In the genomic region with DNA sequence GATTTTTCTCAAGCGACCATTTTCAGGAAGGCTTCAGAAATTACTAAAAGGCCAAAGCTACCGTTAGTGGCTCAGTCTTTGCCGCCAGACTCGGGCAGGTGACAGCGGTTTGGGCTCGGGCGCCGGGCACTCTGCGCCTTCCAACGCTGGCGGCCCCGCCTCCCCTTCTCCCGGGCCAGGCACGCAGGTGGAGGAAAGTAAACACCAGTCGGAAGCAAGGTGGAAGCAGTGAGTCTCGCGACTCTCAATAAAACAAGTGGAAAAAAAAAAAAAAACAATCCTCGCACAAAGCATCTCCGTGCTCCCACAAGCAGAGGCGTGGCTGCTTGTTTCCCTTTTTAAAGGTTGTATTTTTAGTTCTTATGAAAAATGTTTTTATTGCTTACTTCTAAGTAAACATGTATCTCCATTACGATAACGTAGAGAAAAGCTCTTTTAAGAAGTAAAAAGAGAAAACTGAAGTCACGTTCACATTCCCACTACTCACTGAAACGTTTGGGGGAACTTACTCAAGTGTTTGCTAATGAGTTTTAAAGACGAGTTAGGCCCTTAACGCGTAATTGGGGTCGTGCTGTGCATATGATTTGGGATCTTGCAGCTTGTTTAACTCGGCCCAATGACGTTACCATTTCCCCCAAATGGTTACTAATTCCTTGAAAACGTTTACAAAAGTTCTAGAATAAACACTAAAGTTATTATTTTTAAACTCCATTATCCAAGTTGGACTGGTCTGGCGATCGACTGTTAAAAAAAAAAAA, we compare ENCODE assay signal across 8 cellular contexts. TPM values are rescaled to one million over a fixed set of nuclear protein-coding genes. Genes with fewer than 3 reads are reported as not detected.
DNase-seq lines count a peak whose midpoint lies in the region; ATAC-seq and TF ChIP-seq lines count a peak whose summit lies in the region.

No MANE protein-coding gene starts in this region.

- H3K9me3 ChIP-seq in ES-I3 (ENCODE audit: control insufficient read depth, insufficient read depth, low read length): no peaks in the 10 kb centered on the region
- H3K9me3 ChIP-seq in ectodermal cell (ENCODE audit: control insufficient read depth, low read length): no peaks in the 10 kb centered on the region
- H3K9me3 ChIP-seq in stomach: no peaks in the 10 kb centered on the region

- no peak for TF ChIP-seq POLR2A in stomach (IDR thresholded peaks at IDR 0.05)

- intact Hi-C loops in stomach (cut with DNase I; ENCODE audit: low total_unique reads): no loop called here

- peak overlapping the region; percentile 93 for H3K9ac ChIP-seq in ES-I3 (ENCODE audit: low read depth, low read length)

- WGBS in ectodermal cell, 2 experiments: 1% methylated on average over 30 to 32 of the region's 33 CpGs
- WGBS in stomach, 5 donors: 1 to 2% (median 1%) methylated on average over 33 of the region's 33 CpGs

- peak; percentile 14 for ATAC-seq in memory B cell (ENCODE audit: low read depth)
- no peak for ATAC-seq in GM21390 (IDR thresholded peaks at IDR 0.05; ENCODE audit: unreplicated experiment)
- no peak for ATAC-seq in GM18517 (IDR thresholded peaks at IDR 0.05; ENCODE audit: unreplicated experiment)

- H3K27ac Mint-ChIP-seq in memory B cell: peak overlapping the region; percentile 97

- TF ChIP-seq CTCF in VCaP (conservative IDR thresholded peaks at IDR 0.05) (0 out of 2 replicates have a peak, but pooled peaks have one; percentile 4), stomach (IDR thresholded peaks at IDR 0.05) (peak in 1 of 7 experiments; percentile 6)

- H3K4me3 ChIP-seq in ectodermal cell (ENCODE audit: insufficient read depth, low read depth, low read length) (peak overlapping the region; percentile 67), stomach (peak overlapping the region; percentile 63 to 77 (median 67))

- no peaks in the 10 kb centered on the region for H3K9me3 Mint-ChIP-seq in memory B cell

- peak; percentile 49 for DNase-seq in MV-4-11 (lab: John Stamatoyannopoulos, UW)
- DNase-seq in memory B cell (ENCODE audit: low spot score in 2 of 2): peak in 1 of 2 donors; percentile 54
- DNase-seq in stomach: peak; percentile 86

- H3K4me1 Mint-ChIP-seq in memory B cell: peaks cover 46% of the 10 kb centered on the region

- H3K4me3 Mint-ChIP-seq in memory B cell: peak overlapping the region; percentile 95

- H3K4me1 ChIP-seq in ES-I3 (ENCODE audit: insufficient read depth, low read length) (peaks cover 47% of the 10 kb centered on the region), ectodermal cell (ENCODE audit: control insufficient read depth, insufficient read depth, low read length) (peaks cover 7% of the 10 kb centered on the region), stomach (peaks cover 25 to 79% (median 57%) of the 10 kb centered on the region in 4 donors)

- H3K27me3 Mint-ChIP-seq in memory B cell: no peaks in the 10 kb centered on the region

- no peaks in the 10 kb centered on the region for H3K36me3 Mint-ChIP-seq in memory B cell

- H3K36me3 ChIP-seq in ES-I3 (ENCODE audit: insufficient read depth, low read length): no peaks in the 10 kb centered on the region
- H3K36me3 ChIP-seq in ectodermal cell (ENCODE audit: control insufficient read depth, insufficient read depth, low read length): no peaks in the 10 kb centered on the region
- H3K36me3 ChIP-seq in stomach: no peaks in the 10 kb centered on the region

- no peaks in the 10 kb centered on the region for H3K27me3 ChIP-seq in ectodermal cell (ENCODE audit: control insufficient read depth, insufficient read depth, low read length, poor library complexity, severe bottlenecking)
- H3K27me3 ChIP-seq in stomach: no peaks in the 10 kb centered on the region

- H3K27ac ChIP-seq in VCaP (peak overlapping the region; percentile 83), ectodermal cell (ENCODE audit: insufficient read depth, low read depth, low read length, poor library complexity, severe bottlenecking) (no peak overlapping the region), stomach (peak overlapping the region; percentile 86 to 91 (median 87))

- TF ChIP-seq EP300 in stomach (IDR thresholded peaks at IDR 0.05): no peak

RNA-seq across cellular contexts. Expression of a gene that starts 0.9 kb away (rescaled TPM):
- polyA plus RNA-seq in ectodermal cell (2013, experiment 1 of 4): 57.9 TPM
- polyA plus RNA-seq in ectodermal cell (2013, experiment 2 of 4): 59.2 TPM
- 37.2 TPM for polyA plus RNA-seq in ectodermal cell (2013, experiment 3 of 4)
- 39.7 TPM for polyA plus RNA-seq in ectodermal cell (2013, experiment 4 of 4)
- total RNA-seq in stomach: 10 to 100 TPM in 3 of 5 donors, 1 to 10 TPM in 2; 5.4 to 89.8 (median 13.4) TPM
- polyA plus RNA-seq in stomach: 10 to 100 TPM; 17.8 to 37.6 (median 20.3) TPM
